ENCODE assay signal across 17 cellular contexts in genomic region chr14:94397899-94398479, GRCh38. TPM values are rescaled to one million over a fixed set of nuclear protein-coding genes. Genes with fewer than 3 reads are reported as not detected.
DNase-seq lines count a peak whose midpoint lies in the region; ATAC-seq and TF ChIP-seq lines count a peak whose summit lies in the region.
"Had no signal": no experiment of that assay in that cellular context is flagged by ENCODE, and none has a peak within 500 bp of the region (broad histone marks: within the 10 kb centered on the region; RNA-seq: fewer than 3 reads in every experiment).

No MANE protein-coding gene starts in this region.

- no peak overlapping the region for H4K8ac ChIP-seq in H9 (replicated peaks; ENCODE audit: insufficient read length, low read depth, low read length)

- no peak overlapping the region for H2BK15ac ChIP-seq in H9 (ENCODE audit: low read depth, low read length)

- ATAC-seq in WTC11: peak; percentile 62
- no peak for ATAC-seq in HG03139 (IDR thresholded peaks at IDR 0.05; ENCODE audit: unreplicated experiment)
- ATAC-seq in HG02852 (IDR thresholded peaks at IDR 0.05; ENCODE audit: unreplicated experiment): no peak
- ATAC-seq: PC-3 had no signal

- H3K56ac ChIP-seq in H9 (ENCODE audit: insufficient read length, low read depth, low read length): no peak overlapping the region

- H3K79me2 ChIP-seq in H9 (ENCODE audit: insufficient read depth, low read length): no peaks in the 10 kb centered on the region

- H2BK12ac ChIP-seq in H9 (ENCODE audit: insufficient read length, low read depth, low read length): no peak overlapping the region

- no CpG with 5 or more reads among the region's 7 CpGs for WGBS in H9 (ENCODE audit: extremely low coverage, insufficient read length, low lambda C conversion rate)
- 49 to 62% (median 57%) methylated on average over 7 of the region's 7 CpGs for WGBS in adrenal gland, 4 donors

- H3K4me3 ChIP-seq in iPS-18a (ENCODE audit: low read length) (peak overlapping the region; percentile 29), adrenal gland (no peak overlapping the region)

- H2BK5ac ChIP-seq in H9 (ENCODE audit: insufficient read length, low read length): no peak overlapping the region

- H2BK20ac ChIP-seq in H9 (ENCODE audit: low read depth, low read length, poor library complexity, severe bottlenecking): no peak overlapping the region

- no peak for TF ChIP-seq POLR2A in adrenal gland (IDR thresholded peaks at IDR 0.05)

- no peak overlapping the region for H3K14ac ChIP-seq in H9 (ENCODE audit: insufficient read depth, low read length)

- H2BK120ac ChIP-seq in H9 (ENCODE audit: low read depth, low read length, poor library complexity, severe bottlenecking): no peak overlapping the region

- no peaks in the 10 kb centered on the region for H4K20me1 ChIP-seq in H9 (ENCODE audit: control insufficient read depth, insufficient read depth, insufficient read length)

- H3K18ac ChIP-seq in H9 (ENCODE audit: insufficient read length, low read depth, low read length): no peak overlapping the region

- H3K23ac ChIP-seq in H9 (ENCODE audit: insufficient read length, low read depth, low read length): no peak overlapping the region

- no peak overlapping the region for H3K4ac ChIP-seq in H9 (ENCODE audit: low read depth, low read length)

- H3K27ac ChIP-seq in H9 (ENCODE audit: insufficient read length, low read depth, low read length) (no peak overlapping the region), iPS-18a (ENCODE audit: low read length) (no peak overlapping the region), adrenal gland (no peak overlapping the region)

- DNase-seq in H9: no peak
- DNase-seq in WTC11 (ENCODE audit: low spot score): no peak
- no peak for DNase-seq in progenitor cell of endocrine pancreas (ENCODE audit: low spot score, unreplicated experiment)
- no peak for DNase-seq in adrenal gland
- DNase-seq in NCI-H146 treated with DMSO at 0.1 percent for 48 hours (lab: John Stamatoyannopoulos, UW; ENCODE audit: unreplicated experiment): no peak
- DNase-seq: ACHN; CD4-positive, CD25-positive, alpha-beta regulatory T cell; DMS79; IMR-90; Kasumi-1; NCI-H1930; NCI-H524; PC-3 had no signal

- POLR2A ChIA-PET in WTC11 (lab: Charles Lee): no interaction called here

- H3K9me3 ChIP-seq in H9 (ENCODE audit: control insufficient read depth, low read depth, low read length): no peaks in the 10 kb centered on the region
- no peaks in the 10 kb centered on the region for H3K9me3 ChIP-seq in iPS-18a (ENCODE audit: control insufficient read depth, low read depth, low read length)
- no peaks in the 10 kb centered on the region for H3K9me3 ChIP-seq in adrenal gland (replicated peaks in 1 of 3)

- no peaks in the 10 kb centered on the region for H3K79me1 ChIP-seq in H9 (ENCODE audit: insufficient read depth, low read depth, low read length, poor library complexity, severe bottlenecking)

- H2AFZ ChIP-seq in H9 (ENCODE audit: low read length): no peak overlapping the region

- H3K36me3 Mint-ChIP-seq in H9 (ENCODE audit: insufficient read depth in 1 of 3, low read depth in 3 of 3) (no peaks in the 10 kb centered on the region; a peak in 1 of 7 replicates), WTC11 (no peaks in the 10 kb centered on the region), progenitor cell of endocrine pancreas (ENCODE audit: insufficient read depth) (no peaks in the 10 kb centered on the region)
- H3K36me3 Mint-ChIP-seq: CD4-positive, CD25-positive, alpha-beta regulatory T cell had no signal

- H3K27me3 ChIP-seq in H9 (ENCODE audit: insufficient read depth, low read length) (no peaks in the 10 kb centered on the region), iPS-18a (ENCODE audit: control insufficient read depth, insufficient read depth, low read length) (no peaks in the 10 kb centered on the region), adrenal gland (no peaks in the 10 kb centered on the region)

- H3K27ac Mint-ChIP-seq in H9 (peak overlapping the region; percentile 14 to 88 (median 17); a peak in 5 of 7 replicates), WTC11 (peak overlapping the region; percentile 54), progenitor cell of endocrine pancreas (peak overlapping the region; percentile 84)
- H3K27ac Mint-ChIP-seq: CD4-positive, CD25-positive, alpha-beta regulatory T cell had no signal

- no peak overlapping the region for H3T11ph ChIP-seq in H9 (ENCODE audit: low read length)

- H3K4me1 Mint-ChIP-seq in H9: peaks cover 62 to 64% of the 10 kb centered on the region in 2 experiments
- H3K4me1 Mint-ChIP-seq in WTC11: peaks cover 56% of the 10 kb centered on the region
- peaks cover 70% of the 10 kb centered on the region for H3K4me1 Mint-ChIP-seq in progenitor cell of endocrine pancreas (ENCODE audit: low read depth)

- H3K4me1 ChIP-seq in H9 (ENCODE audit: insufficient read depth, low read length) (peaks cover 14% of the 10 kb centered on the region), iPS-18a (ENCODE audit: control insufficient read depth, low read depth, low read length) (peaks cover 34% of the 10 kb centered on the region), adrenal gland (replicated peaks in 1 of 2) (no peaks in the 10 kb centered on the region)

- no peak overlapping the region for H3K9ac ChIP-seq in H9 (ENCODE audit: extremely low read depth, insufficient read length, low read length)
- H3K9ac ChIP-seq in iPS-18a (ENCODE audit: low read length): no peak overlapping the region

- peak overlapping the region; percentile 21 to 56 for H3K4me3 Mint-ChIP-seq in H9
- H3K4me3 Mint-ChIP-seq in WTC11: peak overlapping the region; percentile 36
- peak overlapping the region; percentile 22 for H3K4me3 Mint-ChIP-seq in progenitor cell of endocrine pancreas (ENCODE audit: low read depth)
- H3K4me3 Mint-ChIP-seq: CD4-positive, CD25-positive, alpha-beta regulatory T cell had no signal

- no peaks in the 10 kb centered on the region for H3K36me3 ChIP-seq in iPS-18a (ENCODE audit: control insufficient read depth, low read depth, low read length)
- no peaks in the 10 kb centered on the region for H3K36me3 ChIP-seq in adrenal gland (replicated peaks in 1 of 2)

- no peak overlapping the region for H2AK5ac ChIP-seq in H9 (ENCODE audit: insufficient read length, low read length)

- H4K5ac ChIP-seq in H9 (ENCODE audit: insufficient read length, low read depth, low read length): no peak overlapping the region

- intact Hi-C loops in adrenal gland (cut with DNase I): no loop called here

- H4K91ac ChIP-seq in H9 (ENCODE audit: insufficient read length, low read depth, low read length): no peak overlapping the region

- no peaks in the 10 kb centered on the region for H3K23me2 ChIP-seq in H9 (ENCODE audit: insufficient read length, low read depth, low read length, poor library complexity, severe bottlenecking)

- CTCF ChIA-PET in WTC11 (lab: Charles Lee): interaction anchor here (0.8 to 1.8 kb wide), 6 partner anchors 9 to 151 kb away, joined by 3 to 5 read pairs (median 3); partner anchors contain the start of gene SERPINA1

- TF ChIP-seq CTCF in H9 (conservative IDR thresholded peaks at IDR 0.05) (no peak), WTC11 (IDR thresholded peaks at IDR 0.05) (no peak), progenitor cell of endocrine pancreas (IDR thresholded peaks at IDR 0.05; ENCODE audit: unreplicated experiment) (no peak), adrenal gland (IDR thresholded peaks at IDR 0.05) (no peak)

- H3K9me3 Mint-ChIP-seq in H9 (no peaks in the 10 kb centered on the region; a peak in 1 of 5 replicates), WTC11 (peaks cover 3% of the 10 kb centered on the region; the same call in 1 of the 2 replicates), progenitor cell of endocrine pancreas (ENCODE audit: low read depth) (no peaks in the 10 kb centered on the region)
- H3K9me3 Mint-ChIP-seq: CD4-positive, CD25-positive, alpha-beta regulatory T cell had no signal

- H3K27me3 Mint-ChIP-seq in H9 (ENCODE audit: low read depth) (peaks cover 19% of the 10 kb centered on the region), WTC11 (ENCODE audit: low read depth) (peaks cover 18% of the 10 kb centered on the region), progenitor cell of endocrine pancreas (no peaks in the 10 kb centered on the region)

- H3K4me2 ChIP-seq in H9 (ENCODE audit: insufficient read depth, insufficient read length, low read length): peak overlapping the region; percentile 58

TF ChIP-seq in WTC11, 78 proteins besides CTCF, POLR2A, EP300 and RAD21:
- peak; percentile 57 for TF ChIP-seq USF2 (CRISPR knock-in tag; IDR thresholded peaks at IDR 0.05)
- no peak for TF ChIP-seq ZMAT4 (CRISPR knock-in tag; IDR thresholded peaks at IDR 0.05)
- TF ChIP-seq ZNF423 (CRISPR knock-in tag; IDR thresholded peaks at IDR 0.05): peak; percentile 83

RNA-seq across cellular contexts. Expression of gene SERPINA1, which starts 9.6 kb away (rescaled TPM):
- total RNA-seq in H9 (2021) (not detected in 2 replicates), WTC11 (2021) (5.1 to 7.2 TPM (median 6.8 TPM) in 3 replicates), progenitor cell of endocrine pancreas (411 and 431 TPM in 2 replicates), adrenal gland (10 to 100 TPM in 6 of 8 donors, 1 to 10 TPM in 2; 1.6 to 60.1 (median 17.7) TPM)
- polyA plus RNA-seq in adrenal gland: 10 to 100 TPM in 2 of 3 donors, 1 to 10 TPM in 1; 4.1 to 40.9 (median 11.2) TPM
- total RNA-seq: CD4-positive, CD25-positive, alpha-beta regulatory T cell had no signal

RNA-seq across cellular contexts. Expression of gene SERPINA2, which starts 31.5 kb away (rescaled TPM):
- total RNA-seq in H9 (2021): not detected in 2 replicates
- not detected in 3 replicates for total RNA-seq in WTC11 (2021)
- total RNA-seq in progenitor cell of endocrine pancreas: not detected in 2 replicates
- total RNA-seq in adrenal gland: not detected
- not detected for polyA plus RNA-seq in adrenal gland
- total RNA-seq: CD4-positive, CD25-positive, alpha-beta regulatory T cell; IMR-90; PC-3; SK-MEL-5 had no signal
- polyA plus RNA-seq: CD4-positive, CD25-positive, alpha-beta regulatory T cell; IMR-90 had no signal

RNA-seq across cellular contexts. Expression of gene SERPINA11, which starts 54.6 kb away (rescaled TPM):
- total RNA-seq in H9 (2021) (not detected in 2 replicates), WTC11 (2021) (0.34 to 0.53 TPM (median 0.46 TPM) in 3 replicates), progenitor cell of endocrine pancreas (0.47 and 0.89 TPM in 2 replicates), adrenal gland (not detected)
- not detected for polyA plus RNA-seq in adrenal gland
- total RNA-seq: CD4-positive, CD25-positive, alpha-beta regulatory T cell; IMR-90; PC-3; SK-MEL-5 had no signal
- polyA plus RNA-seq: CD4-positive, CD25-positive, alpha-beta regulatory T cell; IMR-90 had no signal

Comparison
In these comparisons a context has a peak if more than half of its experiments do, and no peak if none do; other contexts are left out.
1. H3K27ac Mint-ChIP-seq: peak in every context shown above with its lines; median percentile 84 in progenitor cell of endocrine pancreas; 54 in WTC11; 17 in H9.